8 cellular contexts compared by ENCODE assay signal in the genomic region with DNA sequence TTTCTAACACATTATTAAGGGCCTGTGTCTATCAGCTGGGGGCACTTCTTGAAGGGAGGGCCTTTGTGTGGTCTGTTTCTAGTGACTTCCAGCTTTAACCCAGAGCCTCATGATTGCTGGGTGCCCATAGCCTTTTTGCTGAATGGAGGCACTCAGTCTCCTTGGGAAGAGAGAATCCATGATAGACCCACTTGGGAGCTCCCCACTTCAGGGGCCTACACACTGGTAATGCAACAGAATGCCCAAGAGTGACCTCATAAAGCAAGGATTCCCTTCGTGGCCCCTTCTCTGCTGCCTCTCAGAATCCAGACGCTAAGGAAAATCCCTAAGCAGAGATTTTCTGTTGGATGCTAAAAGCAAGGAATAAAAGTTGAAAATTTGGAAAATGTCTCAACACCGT. TPM values are rescaled to one million over a fixed set of nuclear protein-coding genes. Genes with fewer than 3 reads are reported as not detected.
"Had no signal": no experiment of that assay in that cellular context is flagged by ENCODE, and none has a peak within 500 bp of the region (broad histone marks: within the 10 kb centered on the region; RNA-seq: fewer than 3 reads in every experiment).

Gene CATSPER3, plus strand, starts transcription at position 301 of the 400 bp plus-strand sequence. Its CDS starts 85 bp downstream, at position 386.

- H3K4me3 ChIP-seq: GM23248, HAP-1, K562 had no signal

- DNase-seq: GM23248, GOT3, H7, IMR-90 had no signal

- ATAC-seq: K562 had no signal

- H3K9ac ChIP-seq: GM23248 had no signal

- H3K27ac ChIP-seq: GM23248 had no signal

- H2AFZ ChIP-seq: GM23248 had no signal

- H3K9me3 ChIP-seq: HAP-1 had no signal

RNA-seq across cellular contexts. Expression of gene CATSPER3, which starts in this region (rescaled TPM):
- total RNA-seq: H4, HT-29 had no signal
